Comparison of ENCODE assay signal across 8 cellular contexts in genomic region chr4:176195184-176195978, GRCh38. TPM values are rescaled to one million over a fixed set of nuclear protein-coding genes. Genes with fewer than 3 reads are reported as not detected.
DNase-seq lines count a peak whose midpoint lies in the region; ATAC-seq and TF ChIP-seq lines count a peak whose summit lies in the region.

TSS of gene SPATA4 (minus strand) at chr4:176195585. CDS start at chr4:176195562, 23 bp downstream.

- peak within 1 kb of the TSS; percentile 74 for H3K27ac ChIP-seq in vagina

- TF ChIP-seq CTCF in vagina (IDR thresholded peaks at IDR 0.05): peak in 1 of 3 experiments; percentile 17

- no peaks in the 10 kb centered on the region for H3K36me3 ChIP-seq in vagina

- no peaks in the 10 kb centered on the region for H3K9me3 ChIP-seq in vagina

- peak; percentile 99 for ATAC-seq in GM18505 (IDR thresholded peaks at IDR 0.05; ENCODE audit: unreplicated experiment)
- peak; percentile 97 for ATAC-seq in HG03025 (IDR thresholded peaks at IDR 0.05; ENCODE audit: low FRiP score, unreplicated experiment)

- TF ChIP-seq POLR2A in GM18505 (IDR thresholded peaks at IDR 0.05; ENCODE audit: borderline replicate concordance, extremely low read depth, insufficient read depth, insufficient read length): no peak
- TF ChIP-seq POLR2A in vagina (IDR thresholded peaks at IDR 0.05): no peak

- H3K4me1 ChIP-seq in vagina: peaks cover 6% of the 10 kb centered on the region

- H3K4me3 ChIP-seq in vagina: peak within 1 kb of the TSS; percentile 58 to 63

- DNase-seq in NCI-H2029 treated with DMSO at 0.1 percent for 48 hours (lab: John Stamatoyannopoulos, UW) (peak; percentile 68), T1000 (lab: John Stamatoyannopoulos, UW) (peak; percentile 69), astrocyte of the hippocampus (ENCODE audit: low read depth, low spot score) (peak; percentile 97), hepatic stellate cell (ENCODE audit: low spot score) (peak; percentile 89), putamen (ENCODE audit: low spot score) (peak; percentile 93), vagina (ENCODE audit: extremely low spot score in 2 of 2) (peak in 1 of 2 donors; percentile 90)

- H3K27me3 ChIP-seq in vagina: no peaks in the 10 kb centered on the region

- intact Hi-C loops in vagina (cut with DNase I): no loop called here

RNA-seq across cellular contexts. Expression of gene SPATA4, which starts in this region (rescaled TPM):
- not detected for total RNA-seq in vagina
